In the genomic region with DNA sequence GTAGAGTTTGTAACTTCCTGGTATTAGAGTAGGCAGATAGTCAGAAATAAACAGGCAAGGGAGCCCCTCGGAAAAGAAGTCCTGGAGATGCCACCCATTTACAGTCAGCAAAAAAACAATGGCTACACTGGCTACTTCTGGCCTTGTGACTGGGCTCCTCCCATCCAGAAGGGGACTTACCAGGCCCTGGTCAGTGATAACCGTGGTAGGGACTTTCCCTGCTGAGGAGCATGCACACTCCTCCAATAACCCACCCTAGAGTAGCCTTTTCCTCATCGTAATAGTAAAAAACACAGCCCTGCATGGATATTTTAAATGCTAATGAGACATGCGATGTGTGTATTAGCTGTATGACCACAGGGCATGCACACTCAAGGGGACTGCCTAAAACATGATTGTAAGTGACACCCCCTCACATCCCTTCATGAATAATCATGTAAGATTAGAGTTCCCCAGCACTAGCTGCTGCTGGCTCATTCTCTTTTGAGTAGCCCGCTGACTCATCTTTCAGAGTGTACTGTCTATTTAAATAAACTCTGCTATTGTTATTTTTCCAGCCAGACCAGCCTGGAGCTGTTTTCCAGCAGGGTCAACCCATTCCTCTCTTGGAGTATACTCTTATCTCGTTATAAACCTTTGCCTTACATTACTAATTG, we compare ENCODE assay signal across 1 cellular context.
TF ChIP-seq lines count a peak whose summit lies in the region.

No MANE protein-coding gene starts in this region.

TF ChIP-seq in H1, 55 proteins besides CTCF, POLR2A, EP300 and RAD21:
- TF ChIP-seq CEBPB (IDR thresholded peaks at IDR 0.05; ENCODE audit: low read depth, low read length) (no peak), CBX5 (IDR thresholded peaks at IDR 0.05; ENCODE audit: low read depth, low read length) (no peak), NRF1 (IDR thresholded peaks at IDR 0.05; ENCODE audit: low read depth, low read length) (no peak), CBX8 (IDR thresholded peaks at IDR 0.05; ENCODE audit: borderline replicate concordance, low read depth, low read length) (no peak), TBP (IDR thresholded peaks at IDR 0.05; ENCODE audit: low read depth, low read length) (no peak), CHD1 (IDR thresholded peaks at IDR 0.05; ENCODE audit: low read depth, low read length) (no peak)
TF ChIP-seq in H1: peak in this region for 0.
